24 cellular contexts compared by ENCODE assay signal in the genomic region with DNA sequence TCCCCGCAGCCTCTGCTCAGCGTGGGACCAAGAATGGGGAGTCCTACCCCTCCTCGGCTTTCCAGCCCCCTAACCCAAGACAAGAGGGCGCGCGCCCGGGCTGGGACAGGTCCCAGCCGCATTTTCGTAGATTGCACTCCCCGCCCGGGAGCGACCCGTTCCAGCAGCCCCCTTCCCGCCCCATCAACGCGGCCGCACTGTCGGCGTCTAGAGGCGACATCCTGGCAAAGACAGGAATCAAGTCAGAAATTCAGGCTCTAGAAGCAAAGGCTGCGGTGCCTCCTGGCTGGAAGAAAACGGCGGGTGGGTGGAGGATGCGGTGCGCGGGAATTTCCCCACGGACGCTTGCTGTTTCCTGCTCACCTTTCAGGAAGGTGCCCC. TPM values are rescaled to one million over a fixed set of nuclear protein-coding genes. Genes with fewer than 3 reads are reported as not detected.
A peak's percentile ranks its signal among the peaks of the same experiment; 100 is the strongest.
DNase-seq lines count a peak whose midpoint lies in the region; ATAC-seq, FAIRE-seq and TF ChIP-seq lines count a peak whose summit lies in the region.
"Had no signal": no experiment of that assay in that cellular context is flagged by ENCODE, and none has a peak within 500 bp of the region (broad histone marks: within the 10 kb centered on the region; RNA-seq: fewer than 3 reads in every experiment).

No MANE protein-coding gene starts in this region.

- TF ChIP-seq POLR2A in H1 (IDR thresholded peaks at IDR 0.05; ENCODE audit: control extremely low read depth in 1 of 2, low read depth in 2 of 2, low read length in 2 of 2): no peak

- POLR2A ChIA-PET in CD8-positive, alpha-beta memory T cell (lab: Charles Lee): no interaction called here
- POLR2A ChIA-PET in H1 (lab: Charles Lee; ENCODE audit: partially characterized antibody): interaction anchor here (0.6 to 3.2 kb wide), 3 partner anchors 10 to 96 kb away, joined by 3 to 9 read pairs (median 4); no protein-coding TSS in a partner anchor

- WGBS in H1 (ENCODE audit: extremely low coverage in 1 of 2, insufficient coverage in 1 of 2, insufficient read length in 1 of 2, insufficient replicate concordance in 2 of 2, low coverage in 1 of 2, low lambda C conversion rate in 2 of 2, missing lambda C conversion rate in 1 of 2), 2 experiments: 2% methylated on average over 23 of the region's 28 CpGs; no CpG with 5 or more reads in 1 of the 2 experiments

- H3K4me3 ChIP-seq in CD8-positive, alpha-beta memory T cell (ENCODE audit: low read length): no peak overlapping the region
- H3K4me3 ChIP-seq in H7 (ENCODE audit: insufficient read depth, low read depth, low read length) (peak overlapping the region; percentile 72), H1 (ENCODE audit: extremely low read depth in 1 of 4, insufficient read depth in 2 of 4, low read depth in 3 of 4, low read length in 4 of 4) (peak overlapping the region; percentile 60 to 79 (median 74))
- H3K4me3 ChIP-seq: MG63, PC-9 had no signal

- peaks cover 21 to 53% of the 10 kb centered on the region in 2 donors for H3K27me3 Mint-ChIP-seq in CD8-positive, alpha-beta memory T cell
- peaks cover 83% of the 10 kb centered on the region for H3K27me3 Mint-ChIP-seq in mesothelial cell of epicardium (ENCODE audit: low read depth)

- peaks cover 3 to 6% (median 5%) of the 10 kb centered on the region in 3 donors for H3K4me1 Mint-ChIP-seq in CD8-positive, alpha-beta memory T cell
- peaks cover 13% of the 10 kb centered on the region for H3K4me1 Mint-ChIP-seq in mesothelial cell of epicardium
- H3K4me1 Mint-ChIP-seq: nephron had no signal

- H3K79me2 ChIP-seq in H1 (ENCODE audit: control insufficient read depth in 1 of 2, insufficient read depth in 2 of 2, low read length in 2 of 2): no peaks in the 10 kb centered on the region

- H4K5ac ChIP-seq in H1 (ENCODE audit: insufficient read length, low read depth, low read length): no peak overlapping the region

- 0 out of 2 replicates have a peak overlapping the region, but pooled peaks have one; percentile 27 for H2BK12ac ChIP-seq in H1 (ENCODE audit: low read depth, low read length)

- H3K9me3 Mint-ChIP-seq in CD8-positive, alpha-beta memory T cell: peaks cover 0 to 4% (median 2%) of the 10 kb centered on the region in 5 donors
- peaks cover 4% of the 10 kb centered on the region for H3K9me3 Mint-ChIP-seq in mesothelial cell of epicardium
- H3K9me3 Mint-ChIP-seq: nephron had no signal

- FAIRE-seq in H1 (lab: Jason Lieb, UNC): no peak
- FAIRE-seq: urothelium cell line had no signal

- no peak for TF ChIP-seq EP300 in H1 (IDR thresholded peaks at IDR 0.05; ENCODE audit: borderline replicate concordance in 1 of 2, low read depth in 2 of 2, low read length in 2 of 2)

- peak overlapping the region; percentile 82 for H2AFZ ChIP-seq in H1 (ENCODE audit: low read length)
- H2AFZ ChIP-seq: PC-9 had no signal

- peaks cover 20% of the 10 kb centered on the region; the same call in 1 of the 2 replicates for H3K23me2 ChIP-seq in H1 (ENCODE audit: low read depth, low read length)

- no peak for DNase-seq in CD8-positive, alpha-beta memory T cell
- DNase-seq in H7 (peak; percentile 78), H1 (ENCODE audit: low read depth in 1 of 2, low spot score in 2 of 2) (peak in 1 of 2 experiments; percentile 73), mesothelial cell of epicardium (ENCODE audit: low spot score in 2 of 2, unreplicated experiment in 2 of 2) (no peak), NCI-H82 (lab: John Stamatoyannopoulos, UW) (no peak), CD1c-positive myeloid dendritic cell (ENCODE audit: extremely low spot score) (no peak), glomerular visceral epithelial cell (ENCODE audit: extremely low spot score) (no peak)
- DNase-seq: activated CD4-positive, alpha-beta T cell treated with anti-CD3 and anti-CD28 coated beads, Interleukin-2, amount 50 U/mL, for 48 hours; activated gamma-delta T cell treated with Interleukin-2 at 50 U/mL for 16 hours; amniotic stem cell; COR-L47; dermis blood vessel endothelial cell; foreskin melanocyte; MG63; NCI-H1436 treated with DMSO at 0.1 percent for 48 hours; PC-9 had no signal

- no peak overlapping the region for H2AK5ac ChIP-seq in H1 (ENCODE audit: low read depth, low read length)

- peak overlapping the region; percentile 59; the same call in 1 of the 2 replicates for H4K8ac ChIP-seq in H1 (ENCODE audit: extremely low read depth, insufficient read depth, low read length)

- no peak overlapping the region for H2BK5ac ChIP-seq in H1 (ENCODE audit: low read depth, low read length)

- TF ChIP-seq RAD21 in H1 (IDR thresholded peaks at IDR 0.05 in 1 of 2, conservative IDR thresholded peaks at IDR 0.05 in 1 of 2; ENCODE audit: low read depth in 2 of 2, low read length in 2 of 2): no peak

- no peaks in the 10 kb centered on the region for H3K9me3 ChIP-seq in CD8-positive, alpha-beta memory T cell (ENCODE audit: low read length)
- H3K9me3 ChIP-seq in H1 (ENCODE audit: insufficient read depth in 2 of 2, low read depth in 1 of 2, low read length in 1 of 2): peaks cover 0 to 3% of the 10 kb centered on the region in 2 experiments; a peak in 1 of 4 replicates
- H3K9me3 ChIP-seq: MG63 had no signal

- H3K27ac Mint-ChIP-seq in CD8-positive, alpha-beta memory T cell: no peak overlapping the region
- H3K27ac Mint-ChIP-seq in mesothelial cell of epicardium: no peak overlapping the region
- H3K27ac Mint-ChIP-seq: nephron; T-helper 1 cell treated with Interleukin-12 subunit alpha and Interleukin-12 subunit beta and Interleukin-4 antibody, amounts not matched to agents 30 μg/mL and 1 μg/mL, for 36 hours had no signal

- H3K27ac ChIP-seq in CD8-positive, alpha-beta memory T cell (ENCODE audit: low read depth, low read length): no peak overlapping the region
- H3K27ac ChIP-seq in H1 (ENCODE audit: low read depth, low read length): no peak overlapping the region
- H3K27ac ChIP-seq: cardiac muscle cell, epithelial cell of prostate, HL-60, PC-9, VCaP had no signal

- peak overlapping the region; percentile 58 to 84 for H3K4me2 ChIP-seq in H1 (ENCODE audit: insufficient read depth in 1 of 2, low read depth in 2 of 2, low read length in 2 of 2)
- H3K4me2 ChIP-seq: PC-9 had no signal

- peaks cover 11% of the 10 kb centered on the region for H3K27me3 ChIP-seq in CD8-positive, alpha-beta memory T cell (ENCODE audit: insufficient read depth, low read length, poor library complexity, severe bottlenecking)
- H3K27me3 ChIP-seq in H7 (ENCODE audit: control insufficient read depth, insufficient read depth, low read length) (peaks cover 50% of the 10 kb centered on the region), H1 (replicated peaks in 1 of 4; ENCODE audit: control insufficient read depth in 3 of 4, extremely low read depth in 1 of 4, insufficient read depth in 3 of 4, low read length in 3 of 4) (peaks cover 12 to 42% (median 34%) of the 10 kb centered on the region in 4 experiments)

- no peak overlapping the region for H3K4ac ChIP-seq in H1 (replicated peaks; ENCODE audit: insufficient read length, low read depth, low read length)

- H3K18ac ChIP-seq in H1 (ENCODE audit: extremely low read depth, low read length): no peak overlapping the region

- peak overlapping the region; percentile 40 to 90 (median 72) for H3K4me3 Mint-ChIP-seq in CD8-positive, alpha-beta memory T cell
- H3K4me3 Mint-ChIP-seq in mesothelial cell of epicardium: peak overlapping the region; percentile 62
- H3K4me3 Mint-ChIP-seq: T-helper 1 cell treated with Interleukin-12 subunit alpha and Interleukin-12 subunit beta and Interleukin-4 antibody, amounts not matched to agents 30 μg/mL and 1 μg/mL, for 36 hours had no signal

- H2BK15ac ChIP-seq in H1 (ENCODE audit: low read length): no peak overlapping the region

- CTCF ChIA-PET in CD8-positive, alpha-beta memory T cell (lab: Charles Lee): interaction anchor here (1.6 kb wide), 1 partner anchor 32 kb away, joined by 3 read pairs; no protein-coding TSS in a partner anchor
- CTCF ChIA-PET in H1 (lab: Charles Lee; ENCODE audit: partially characterized antibody): interaction anchor here (0.7 to 3.3 kb wide), 14 partner anchors 11 to 130 kb away, joined by 3 to 16 read pairs (median 3); no protein-coding TSS in a partner anchor

- no peak overlapping the region for H3K56ac ChIP-seq in H1 (replicated peaks; ENCODE audit: insufficient read length, low read depth, low read length)

- H3K23ac ChIP-seq in H1 (ENCODE audit: insufficient read length): no peak overlapping the region

- H3K9ac ChIP-seq in H1 (replicated peaks in 1 of 4; ENCODE audit: extremely low read depth in 1 of 4, low read depth in 3 of 4, low read length in 3 of 4): 0 out of 7 replicates have a peak overlapping the region, but pooled peaks of 3 of the 4 experiments have one; percentile 2 to 14 (median 5)

- no peak for ATAC-seq in esophagus mucosa

- TF ChIP-seq CTCF in H1 (IDR thresholded peaks at IDR 0.05; ENCODE audit: control extremely low read depth in 1 of 3, insufficient read depth in 1 of 3, low read depth in 1 of 3, low read length in 3 of 3) (no peak), mesothelial cell of epicardium (IDR thresholded peaks at IDR 0.05; ENCODE audit: unreplicated experiment) (no peak)

- no peaks in the 10 kb centered on the region for H3K4me1 ChIP-seq in CD8-positive, alpha-beta memory T cell (ENCODE audit: insufficient read depth, low read length)
- peaks cover 0 to 6% (median under 1%) of the 10 kb centered on the region in 4 experiments; a peak in 2 of 7 replicates for H3K4me1 ChIP-seq in H1 (replicated peaks in 1 of 4; ENCODE audit: control insufficient read depth in 3 of 4, insufficient read depth in 4 of 4, low read length in 3 of 4)

- H3K79me1 ChIP-seq in H1 (ENCODE audit: low read depth, low read length): no peaks in the 10 kb centered on the region

- no peaks in the 10 kb centered on the region for H3K36me3 ChIP-seq in CD8-positive, alpha-beta memory T cell (ENCODE audit: insufficient read depth, low read length)
- H3K36me3 ChIP-seq in H7 (replicated peaks; ENCODE audit: control insufficient read depth, insufficient read depth, low read length) (no peaks in the 10 kb centered on the region), H1 (ENCODE audit: control insufficient read depth in 2 of 4, insufficient read depth in 4 of 4, low read length in 3 of 4) (no peaks in the 10 kb centered on the region)
- H3K36me3 ChIP-seq: cardiac muscle cell, MG63 had no signal

- no peak overlapping the region for H4K91ac ChIP-seq in H1 (replicated peaks; ENCODE audit: insufficient read length, low read length)

- H2BK20ac ChIP-seq in H1 (ENCODE audit: low read length): no peak overlapping the region

- no peak overlapping the region for H2BK120ac ChIP-seq in H1 (replicated peaks; ENCODE audit: low read depth, low read length)

- H3K14ac ChIP-seq in H1 (ENCODE audit: insufficient read length): no peak overlapping the region

- no peaks in the 10 kb centered on the region for H4K20me1 ChIP-seq in H1 (replicated peaks in 1 of 2; ENCODE audit: control insufficient read depth in 1 of 2, insufficient read depth in 2 of 2, low read length in 2 of 2)

- H3K36me3 Mint-ChIP-seq in CD8-positive, alpha-beta memory T cell: no peaks in the 10 kb centered on the region
- no peaks in the 10 kb centered on the region for H3K36me3 Mint-ChIP-seq in mesothelial cell of epicardium

RNA-seq across cellular contexts. Expression of gene PROKR2, which starts 1.0 kb away (rescaled TPM):
- under 1 TPM in 1 of 2 experiments, not detected in 1; 0.18 TPM for total RNA-seq in CD8-positive, alpha-beta memory T cell
- 0.94 TPM for polyA plus RNA-seq in CD8-positive, alpha-beta memory T cell
- 0.74 and 1.2 TPM in 2 replicates for total RNA-seq in H7 (2014; rRNA removed; shearing (Covaris generic))
- total RNA-seq in H1 (2021; fragmentation: NEBNext Ultra II Directional; extraction: Animal tissue kit (Norgen Biotek cat#: 25700)): 2.6 and 3.3 TPM in 2 replicates
- 7.7 and 9.5 TPM in 2 replicates for polyA plus RNA-seq in H1 (2011; rRNA removed)
- 5.0 TPM for polyA plus RNA-seq in H1 (2011; cell fraction: cytosol; rRNA removed)
- 6.4 TPM for polyA plus RNA-seq in H1 (2011; cell fraction: nucleus; rRNA removed)
- polyA plus RNA-seq in H1 (2012, experiment 1 of 2): 1.8 to 3.8 TPM (median 2.3 TPM) in 4 replicates
- polyA plus RNA-seq in H1 (2012, experiment 2 of 2): 0.21 TPM
- polyA plus RNA-seq in H1 (2013, experiment 1 of 2): 2.7 TPM
- 2.2 TPM for polyA plus RNA-seq in H1 (2013, experiment 2 of 2)
- 19.9 and 31.2 TPM in 2 replicates for polyA minus RNA-seq in H1 (2011; rRNA and poly(A)+ RNA removed)
- 5.4 TPM for polyA minus RNA-seq in H1 (2011; cell fraction: cytosol; rRNA and poly(A)+ RNA removed)
- polyA minus RNA-seq in H1 (2011; cell fraction: nucleus; rRNA and poly(A)+ RNA removed): 4.3 TPM
- total RNA-seq in mesothelial cell of epicardium (2.1 to 2.4 TPM (median 2.3 TPM) in 3 replicates), esophagus mucosa (not detected)
- total RNA-seq: cardiac muscle cell, dermis blood vessel endothelial cell, PC-9 had no signal
- polyA plus RNA-seq: cardiac muscle cell had no signal
